11 cellular contexts compared by ENCODE assay signal in genomic region chr4:54005475-54005874, GRCh38. TPM values are rescaled to one million over a fixed set of nuclear protein-coding genes. Genes with fewer than 3 reads are reported as not detected.
DNase-seq lines count a peak whose midpoint lies in the region; ATAC-seq, FAIRE-seq and TF ChIP-seq lines count a peak whose summit lies in the region.
"Had no signal": no experiment of that assay in that cellular context is flagged by ENCODE, and none has a peak within 500 bp of the region (broad histone marks: within the 10 kb centered on the region; RNA-seq: fewer than 3 reads in every experiment).

No MANE protein-coding gene starts in this region.

- no peaks in the 10 kb centered on the region for H3K4me1 ChIP-seq in K562 (replicated peaks in 1 of 2; ENCODE audit: control insufficient read depth in 2 of 2, insufficient read depth in 2 of 2, low read length in 2 of 2)

- H3K27me3 ChIP-seq in K562 (ENCODE audit: control insufficient read depth in 2 of 2, insufficient read depth in 2 of 2, low read length in 2 of 2): no peaks in the 10 kb centered on the region

- H3K9ac ChIP-seq in K562 (ENCODE audit: insufficient read depth in 1 of 2, low read depth in 2 of 2, low read length in 2 of 2): no peak overlapping the region

- no peak overlapping the region for H2AFZ ChIP-seq in K562 (ENCODE audit: low read depth, low read length)

- in situ Hi-C loops in K562 (cut with MboI): no loop called here

- TF ChIP-seq RAD21 in K562 (CRISPR knock-in tag; conservative IDR thresholded peaks at IDR 0.05 in 1 of 2, IDR thresholded peaks at IDR 0.05 in 1 of 2): no peak

- WGBS in K562 (ENCODE audit: insufficient coverage, low coverage, missing lambda C conversion rate): 54% methylated on average over 2 of the region's 2 CpGs

- H3K9me3 ChIP-seq in K562 (replicated peaks; ENCODE audit: control insufficient read depth, insufficient read depth, low read depth, low read length): no peaks in the 10 kb centered on the region

- TF ChIP-seq EP300 in K562 (IDR thresholded peaks at IDR 0.05; ENCODE audit: low read length): no peak

- no peaks in the 10 kb centered on the region for H3K79me2 ChIP-seq in K562 (ENCODE audit: control insufficient read depth, insufficient read depth, low read length)

- POLR2A ChIA-PET in K562 (lab: Yijun Ruan, JAX): no interaction called here

- H3K36me3 ChIP-seq in K562 (ENCODE audit: control insufficient read depth, insufficient read depth, low read length): no peaks in the 10 kb centered on the region

- CTCF ChIA-PET in K562 (lab: Yijun Ruan, JAX; ENCODE audit: low intra/inter-chr PET ratio): no interaction called here

- BruUV-seq in K562 (replicated peaks; lab: Mats Ljungman, UMichigan): no TSS peak

- ATAC-seq in HG03354 (IDR thresholded peaks at IDR 0.05; ENCODE audit: poor library complexity, severe bottlenecking, unreplicated experiment) (peak; percentile 57), K562 (no peak), left colon (no peak)

- TF ChIP-seq POLR2A in K562 (conservative IDR thresholded peaks at IDR 0.05) (no peak), H54 (IDR thresholded peaks at IDR 0.05; ENCODE audit: low read depth, low read length) (no peak)

- intact Hi-C loops in K562 (cut with micrococcal nuclease): no loop called here
- intact Hi-C loops in left colon (cut with DNase I, micrococcal nuclease): no loop called here

- no peaks in the 10 kb centered on the region for H4K20me1 ChIP-seq in K562 (replicated peaks; ENCODE audit: control insufficient read depth, insufficient read depth, low read length)

- H3K4me3 ChIP-seq in K562: no peak overlapping the region

- FAIRE-seq in K562 (lab: Jason Lieb, UNC) (no peak), H54 (lab: Jason Lieb, UNC) (no peak)

- TF ChIP-seq CTCF in K562 (IDR thresholded peaks at IDR 0.05 in 2 of 3, conservative IDR thresholded peaks at IDR 0.05 in 1 of 3; ENCODE audit: insufficient read depth in 2 of 3, low read depth in 1 of 3, low read length in 3 of 3): no peak

- H3K27ac ChIP-seq in K562 (ENCODE audit: extremely low read depth, low read depth, low read length): no peak overlapping the region

- H3K4me2 ChIP-seq in K562 (ENCODE audit: insufficient read depth, low read length): no peak overlapping the region

- DNase-seq in CD1c-positive myeloid dendritic cell (ENCODE audit: extremely low spot score) (peak; percentile 19), K562 (ENCODE audit: extremely low read depth in 1 of 4, low spot score in 3 of 4) (no peak), kidney tubule cell (ENCODE audit: low spot score) (peak; percentile 23), NCI-H2107 (lab: John Stamatoyannopoulos, UW) (no peak), H54 (ENCODE audit: insufficient read length, low spot score) (no peak), left colon (no peak)
- no peak for DNase-seq in stimulated activated CD8-positive, alpha-beta memory T cell treated with anti-CD3 and anti-CD28 coated beads, Interleukin-4, amount 100 ng/mL, for 48 hours
- DNase-seq: activated effector memory CD4-positive, alpha-beta T cell treated with anti-CD3 and anti-CD28 coated beads, Interleukin-2, amount 50 U/mL, for 16 hours; glutamatergic neuron; NCI-H2171 had no signal

- no peaks in the 10 kb centered on the region for H3K9me1 ChIP-seq in K562 (ENCODE audit: control insufficient read depth, insufficient read depth, low read length)

TF ChIP-seq in K562, 482 proteins besides CTCF, POLR2A, EP300 and RAD21:
- TF ChIP-seq NUFIP1 (IDR thresholded peaks at IDR 0.05; ENCODE audit: partially characterized antibody) (no peak), TOE1 (IDR thresholded peaks at IDR 0.05; ENCODE audit: borderline replicate concordance) (no peak), TOE1 (CRISPR knock-in tag; IDR thresholded peaks at IDR 0.05; ENCODE audit: borderline replicate concordance, low read depth) (no peak), ZNF316 (IDR thresholded peaks at IDR 0.05) (peak; percentile 31; the same call in 1 of the 2 replicates)

RNA-seq across cellular contexts. Expression of gene CHIC2, which starts 58.9 kb away (rescaled TPM):
- total RNA-seq in K562 (2011; cell fraction: chromatin; rRNA removed; ENCODE audit: low replicate concordance): 9.3 and 16.5 TPM in 2 replicates
- 11.1 and 14.0 TPM in 2 replicates for total RNA-seq in K562 (2011; cell fraction: nucleolus; rRNA removed)
- 12.3 and 16.3 TPM in 2 replicates for total RNA-seq in K562 (2011; cell fraction: nucleoplasm; rRNA removed)
- total RNA-seq in K562 (2014; rRNA removed): 24.8 and 25.1 TPM in 2 replicates
- total RNA-seq in K562 (2014; rRNA removed; fragmentation: Illumina TruSeq; extraction: Trizol): 12.3 and 13.7 TPM in 2 replicates
- total RNA-seq in K562 (2015; rRNA removed; fragmentation: Illumina TruSeq; extraction: Trizol): 12.1 and 12.4 TPM in 2 replicates
- 12.0 and 14.0 TPM in 2 replicates for total RNA-seq in K562 (2021)
- polyA plus RNA-seq in K562 (2011; rRNA removed): 5.7 and 7.1 TPM in 2 replicates
- 5.1 TPM in 2 replicates for polyA plus RNA-seq in K562 (2011; cell fraction: cytosol; rRNA removed)
- 3.8 and 4.5 TPM in 2 replicates for polyA plus RNA-seq in K562 (2011; cell fraction: nucleus; rRNA removed)
- polyA plus RNA-seq in K562 (2012): 9.0 and 13.6 TPM in 2 replicates
- polyA plus RNA-seq in K562 (2014; fragmentation: Illumina TruSeq; extraction: Trizol): 9.1 and 10.7 TPM in 2 replicates
- 1 to 10 TPM in 1 of 2 experiments, under 1 TPM in 1; 0.89 to 1.5 TPM for polyA plus RNA-seq in K562 (2014; fragmentation: Nextera tagmentation; extraction: Ambion mirVana)
- 10.5 and 14.8 TPM in 2 replicates for polyA plus RNA-seq in K562 (2014; rRNA removed)
- 9.3 and 9.4 TPM in 2 replicates for polyA minus RNA-seq in K562 (2011; rRNA and poly(A)+ RNA removed)
- 7.7 and 8.4 TPM in 2 replicates for polyA minus RNA-seq in K562 (2011; cell fraction: cytosol; rRNA and poly(A)+ RNA removed)
- 14.2 and 15.5 TPM in 2 replicates for polyA minus RNA-seq in K562 (2011; cell fraction: nucleus; rRNA and poly(A)+ RNA removed)
- total RNA-seq in left colon: 10 to 100 TPM; 19.2 to 21.2 TPM

Comparison
In these comparisons a context has a peak if more than half of its experiments do, and no peak if none do; other contexts are left out.
1. DNase-seq: peak in CD1c-positive myeloid dendritic cell (single experiment) and kidney tubule cell (single experiment); none in K562 (0 of 4), NCI-H2107 (single experiment), H54 (single experiment), left colon (0 of 2) and stimulated activated CD8-positive, alpha-beta memory T cell treated with anti-CD3 and anti-CD28 coated beads, Interleukin-4, amount 100 ng/mL, for 48 hours (single experiment).